In genomic region chr3:134917631-134918030, GRCh38 we compare ENCODE assay signal across 1 cellular context.
TF ChIP-seq lines count a peak whose summit lies in the region.

No MANE protein-coding gene starts in this region.

TF ChIP-seq in GM23338, 12 proteins besides CTCF, POLR2A, EP300 and RAD21 (continued from another document):
- TF ChIP-seq REST (IDR thresholded peaks at IDR 0.05; ENCODE audit: unreplicated experiment) = no peak
- TF ChIP-seq NANOG (IDR thresholded peaks at IDR 0.05; ENCODE audit: borderline replicate concordance) = no peak
- no peak for TF ChIP-seq POLR2AphosphoS5 (IDR thresholded peaks at IDR 0.05; ENCODE audit: low read depth)
- TF ChIP-seq ZNF114 (CRISPR knock-in tag; IDR thresholded peaks at IDR 0.05) = no peak
TF ChIP-seq in GM23338: peak in this region for 0.
